In genomic region chr3:8574040-8574669, GRCh38 we compare ENCODE assay signal across 1 cellular context.
TF ChIP-seq lines count a peak whose summit lies in the region.

No MANE protein-coding gene starts in this region.

TF ChIP-seq in GM23338, 12 proteins besides CTCF, POLR2A, EP300 and RAD21 (continued from another document):
- TF ChIP-seq REST (IDR thresholded peaks at IDR 0.05; ENCODE audit: unreplicated experiment): no peak
- TF ChIP-seq ZNF462 (CRISPR knock-in tag; IDR thresholded peaks at IDR 0.05): no peak
